22 cellular contexts compared by ENCODE assay signal in genomic region chr3:112061152-112061551, GRCh38. TPM values are rescaled to one million over a fixed set of nuclear protein-coding genes. Genes with fewer than 3 reads are reported as not detected.
DNase-seq lines count a peak whose midpoint lies in the region; ATAC-seq, FAIRE-seq and TF ChIP-seq lines count a peak whose summit lies in the region.
"Had no signal": no experiment of that assay in that cellular context is flagged by ENCODE, and none has a peak within 500 bp of the region (broad histone marks: within the 10 kb centered on the region; RNA-seq: fewer than 3 reads in every experiment).

No MANE protein-coding gene starts in this region.

- no peak for TF ChIP-seq CTCF in type B pancreatic cell (conservative IDR thresholded peaks at IDR 0.05)

- no peak for TF ChIP-seq POLR2A in H54 (IDR thresholded peaks at IDR 0.05; ENCODE audit: low read depth, low read length)

- H3K36me3 Mint-ChIP-seq in type B pancreatic cell, result no peaks in the 10 kb centered on the region

- H3K4me3 Mint-ChIP-seq in type B pancreatic cell, result no peak overlapping the region
- H3K4me3 Mint-ChIP-seq: activated naive CD8-positive, alpha-beta T cell treated with anti-CD3 and anti-CD28 coated beads, Interleukin-2, amount 50 U/mL, for 24 hours; CD4-positive, alpha-beta T cell; T-helper 17 cell had no signal

- ATAC-seq in HG03378 (IDR thresholded peaks at IDR 0.05; ENCODE audit: unreplicated experiment), result no peak
- ATAC-seq in HG02678 (IDR thresholded peaks at IDR 0.05; ENCODE audit: unreplicated experiment), result no peak
- ATAC-seq: activated naive CD8-positive, alpha-beta T cell treated with anti-CD3 and anti-CD28 coated beads, Interleukin-2, amount 50 U/mL, for 24 hours; heart right ventricle; Right ventricle myocardium inferior; sciatic nerve; T-helper 17 cell had no signal

- H3K27me3 Mint-ChIP-seq in type B pancreatic cell, result peaks cover 3% of the 10 kb centered on the region
- H3K27me3 Mint-ChIP-seq: activated naive CD8-positive, alpha-beta T cell treated with anti-CD3 and anti-CD28 coated beads, Interleukin-2, amount 50 U/mL, for 24 hours; CD4-positive, alpha-beta T cell had no signal

- no peak for FAIRE-seq in H54 (lab: Jason Lieb, UNC)

- peaks cover 5% of the 10 kb centered on the region for H3K4me1 Mint-ChIP-seq in type B pancreatic cell (ENCODE audit: unreplicated experiment)

- H3K27ac Mint-ChIP-seq in type B pancreatic cell, result peak overlapping the region; percentile 12
- H3K27ac Mint-ChIP-seq: activated naive CD8-positive, alpha-beta T cell treated with anti-CD3 and anti-CD28 coated beads, Interleukin-2, amount 50 U/mL, for 24 hours; CD4-positive, alpha-beta T cell; T-helper 17 cell had no signal

- peak; percentile 39 for DNase-seq in ELR (ENCODE audit: low read depth)
- DNase-seq in astrocyte of the hippocampus (ENCODE audit: low read depth, low spot score), result peak; percentile 79
- peak; percentile 28 for DNase-seq in glomerular visceral epithelial cell (ENCODE audit: extremely low spot score)
- DNase-seq in type B pancreatic cell (ENCODE audit: extremely low spot score, unreplicated experiment), result no peak
- DNase-seq in H54 (ENCODE audit: insufficient read length, low spot score), result no peak
- DNase-seq: activated CD4-positive, CD25-positive, alpha-beta regulatory T cell; activated naive CD8-positive, alpha-beta T cell treated with anti-CD3 and anti-CD28 coated beads, Interleukin-2, amount 50 U/mL, for 24 hours; CD4-positive, alpha-beta T cell; colonic mucosa; heart right ventricle; NCI-H146; NCI-H345; stimulated activated CD4-positive, alpha-beta T cell treated with anti-CD3 and anti-CD28 coated beads, Interleukin-4, amount 100 ng/mL, for 1 hour; T-helper 17 cell had no signal

- H3K9me3 Mint-ChIP-seq in type B pancreatic cell, result no peaks in the 10 kb centered on the region
- H3K9me3 Mint-ChIP-seq: activated naive CD8-positive, alpha-beta T cell treated with anti-CD3 and anti-CD28 coated beads, Interleukin-2, amount 50 U/mL, for 24 hours; CD4-positive, alpha-beta T cell had no signal

RNA-seq across cellular contexts. Expression of gene C3orf52, which starts 25.0 kb away (rescaled TPM):
- total RNA-seq in type B pancreatic cell (ENCODE audit: low replicate concordance), result 8.4 and 11.9 TPM in 2 replicates

RNA-seq across cellular contexts. Expression of gene TMPRSS7, which starts 26.6 kb away (rescaled TPM):
- 0.48 TPM in 1 of 2 replicates, not detected in the other for total RNA-seq in type B pancreatic cell (ENCODE audit: low replicate concordance)
- total RNA-seq: activated CD8-positive, alpha-beta memory T cell treated with anti-CD3 and anti-CD28 coated beads for 36 hours; colonic mucosa; Daoy; heart right ventricle; kidney epithelial cell; mononuclear cell; Right ventricle myocardium inferior; sciatic nerve had no signal

Comparison
In these comparisons a context has a peak if more than half of its experiments do, and no peak if none do; other contexts are left out.
1. DNase-seq: peak in ELR (single experiment), astrocyte of the hippocampus (single experiment) and glomerular visceral epithelial cell (single experiment); none in type B pancreatic cell (single experiment) and H54 (single experiment).